1 cellular context compared by ENCODE assay signal in genomic region chr7:20491286-20491685, GRCh38.
TF ChIP-seq lines count a peak whose summit lies in the region.

No MANE protein-coding gene starts in this region.

TF ChIP-seq in HCT116, 20 proteins besides CTCF, POLR2A, EP300 and RAD21 (continued from another document):
- TF ChIP-seq YY1 (IDR thresholded peaks at IDR 0.05; ENCODE audit: extremely low read depth, insufficient replicate concordance, low read depth, low read length) (no peak), CBX3 (IDR thresholded peaks at IDR 0.05; ENCODE audit: low read depth) (no peak), TCF7L2 (IDR thresholded peaks at IDR 0.05; ENCODE audit: borderline replicate concordance, extremely low read depth, insufficient read depth, insufficient read length) (no peak), EZH2phosphoT487 (IDR thresholded peaks at IDR 0.05; ENCODE audit: borderline replicate concordance) (no peak), CEBPB (IDR thresholded peaks at IDR 0.05; ENCODE audit: low read depth) (no peak), EZH2 (IDR thresholded peaks at IDR 0.05) (no peak)
- TF ChIP-seq, protein P1, sequence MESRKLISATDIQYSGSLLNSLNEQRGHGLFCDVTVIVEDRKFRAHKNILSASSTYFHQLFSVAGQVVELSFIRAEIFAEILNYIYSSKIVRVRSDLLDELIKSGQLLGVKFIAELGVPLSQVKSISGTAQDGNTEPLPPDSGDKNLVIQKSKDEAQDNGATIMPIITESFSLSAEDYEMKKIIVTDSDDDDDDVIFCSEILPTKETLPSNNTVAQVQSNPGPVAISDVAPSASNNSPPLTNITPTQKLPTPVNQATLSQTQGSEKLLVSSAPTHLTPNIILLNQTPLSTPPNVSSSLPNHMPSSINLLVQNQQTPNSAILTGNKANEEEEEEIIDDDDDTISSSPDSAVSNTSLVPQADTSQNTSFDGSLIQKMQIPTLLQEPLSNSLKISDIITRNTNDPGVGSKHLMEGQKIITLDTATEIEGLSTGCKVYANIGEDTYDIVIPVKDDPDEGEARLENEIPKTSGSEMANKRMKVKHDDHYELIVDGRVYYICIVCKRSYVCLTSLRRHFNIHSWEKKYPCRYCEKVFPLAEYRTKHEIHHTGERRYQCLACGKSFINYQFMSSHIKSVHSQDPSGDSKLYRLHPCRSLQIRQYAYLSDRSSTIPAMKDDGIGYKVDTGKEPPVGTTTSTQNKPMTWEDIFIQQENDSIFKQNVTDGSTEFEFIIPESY (IDR thresholded peaks at IDR 0.05; ENCODE audit: extremely low read depth, insufficient replicate concordance, low read length) = no peak
